ENCODE assay signal across 1 cellular context in the genomic region with DNA sequence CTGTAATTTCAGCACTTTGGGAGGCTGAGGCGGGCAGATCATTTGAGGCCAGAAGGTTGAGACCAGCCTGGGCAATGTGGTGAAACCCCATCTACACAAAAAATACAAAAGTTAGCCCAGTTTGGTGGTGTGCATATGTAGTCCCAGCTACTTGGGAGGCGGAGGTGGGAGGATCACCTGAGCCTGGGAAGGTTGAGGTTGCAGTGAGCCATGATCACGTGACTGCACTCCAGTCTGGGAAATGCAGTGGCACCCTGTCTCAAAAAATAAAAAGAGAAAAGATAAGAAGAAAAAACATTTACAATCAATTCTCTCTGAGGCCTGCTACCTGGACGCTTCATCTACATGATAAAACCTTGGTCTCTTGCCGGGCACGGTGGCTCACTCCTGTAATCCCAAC.
TF ChIP-seq lines count a peak whose summit lies in the region.

No MANE protein-coding gene starts in this region.

TF ChIP-seq in GM23338, 12 proteins besides CTCF, POLR2A, EP300 and RAD21 (continued from another document):
- TF ChIP-seq, protein P1, sequence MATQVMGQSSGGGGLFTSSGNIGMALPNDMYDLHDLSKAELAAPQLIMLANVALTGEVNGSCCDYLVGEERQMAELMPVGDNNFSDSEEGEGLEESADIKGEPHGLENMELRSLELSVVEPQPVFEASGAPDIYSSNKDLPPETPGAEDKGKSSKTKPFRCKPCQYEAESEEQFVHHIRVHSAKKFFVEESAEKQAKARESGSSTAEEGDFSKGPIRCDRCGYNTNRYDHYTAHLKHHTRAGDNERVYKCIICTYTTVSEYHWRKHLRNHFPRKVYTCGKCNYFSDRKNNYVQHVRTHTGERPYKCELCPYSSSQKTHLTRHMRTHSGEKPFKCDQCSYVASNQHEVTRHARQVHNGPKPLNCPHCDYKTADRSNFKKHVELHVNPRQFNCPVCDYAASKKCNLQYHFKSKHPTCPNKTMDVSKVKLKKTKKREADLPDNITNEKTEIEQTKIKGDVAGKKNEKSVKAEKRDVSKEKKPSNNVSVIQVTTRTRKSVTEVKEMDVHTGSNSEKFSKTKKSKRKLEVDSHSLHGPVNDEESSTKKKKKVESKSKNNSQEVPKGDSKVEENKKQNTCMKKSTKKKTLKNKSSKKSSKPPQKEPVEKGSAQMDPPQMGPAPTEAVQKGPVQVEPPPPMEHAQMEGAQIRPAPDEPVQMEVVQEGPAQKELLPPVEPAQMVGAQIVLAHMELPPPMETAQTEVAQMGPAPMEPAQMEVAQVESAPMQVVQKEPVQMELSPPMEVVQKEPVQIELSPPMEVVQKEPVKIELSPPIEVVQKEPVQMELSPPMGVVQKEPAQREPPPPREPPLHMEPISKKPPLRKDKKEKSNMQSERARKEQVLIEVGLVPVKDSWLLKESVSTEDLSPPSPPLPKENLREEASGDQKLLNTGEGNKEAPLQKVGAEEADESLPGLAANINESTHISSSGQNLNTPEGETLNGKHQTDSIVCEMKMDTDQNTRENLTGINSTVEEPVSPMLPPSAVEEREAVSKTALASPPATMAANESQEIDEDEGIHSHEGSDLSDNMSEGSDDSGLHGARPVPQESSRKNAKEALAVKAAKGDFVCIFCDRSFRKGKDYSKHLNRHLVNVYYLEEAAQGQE (IDR thresholded peaks at IDR 0.05; ENCODE audit: unreplicated experiment), result no peak
- TF ChIP-seq, protein P2, sequence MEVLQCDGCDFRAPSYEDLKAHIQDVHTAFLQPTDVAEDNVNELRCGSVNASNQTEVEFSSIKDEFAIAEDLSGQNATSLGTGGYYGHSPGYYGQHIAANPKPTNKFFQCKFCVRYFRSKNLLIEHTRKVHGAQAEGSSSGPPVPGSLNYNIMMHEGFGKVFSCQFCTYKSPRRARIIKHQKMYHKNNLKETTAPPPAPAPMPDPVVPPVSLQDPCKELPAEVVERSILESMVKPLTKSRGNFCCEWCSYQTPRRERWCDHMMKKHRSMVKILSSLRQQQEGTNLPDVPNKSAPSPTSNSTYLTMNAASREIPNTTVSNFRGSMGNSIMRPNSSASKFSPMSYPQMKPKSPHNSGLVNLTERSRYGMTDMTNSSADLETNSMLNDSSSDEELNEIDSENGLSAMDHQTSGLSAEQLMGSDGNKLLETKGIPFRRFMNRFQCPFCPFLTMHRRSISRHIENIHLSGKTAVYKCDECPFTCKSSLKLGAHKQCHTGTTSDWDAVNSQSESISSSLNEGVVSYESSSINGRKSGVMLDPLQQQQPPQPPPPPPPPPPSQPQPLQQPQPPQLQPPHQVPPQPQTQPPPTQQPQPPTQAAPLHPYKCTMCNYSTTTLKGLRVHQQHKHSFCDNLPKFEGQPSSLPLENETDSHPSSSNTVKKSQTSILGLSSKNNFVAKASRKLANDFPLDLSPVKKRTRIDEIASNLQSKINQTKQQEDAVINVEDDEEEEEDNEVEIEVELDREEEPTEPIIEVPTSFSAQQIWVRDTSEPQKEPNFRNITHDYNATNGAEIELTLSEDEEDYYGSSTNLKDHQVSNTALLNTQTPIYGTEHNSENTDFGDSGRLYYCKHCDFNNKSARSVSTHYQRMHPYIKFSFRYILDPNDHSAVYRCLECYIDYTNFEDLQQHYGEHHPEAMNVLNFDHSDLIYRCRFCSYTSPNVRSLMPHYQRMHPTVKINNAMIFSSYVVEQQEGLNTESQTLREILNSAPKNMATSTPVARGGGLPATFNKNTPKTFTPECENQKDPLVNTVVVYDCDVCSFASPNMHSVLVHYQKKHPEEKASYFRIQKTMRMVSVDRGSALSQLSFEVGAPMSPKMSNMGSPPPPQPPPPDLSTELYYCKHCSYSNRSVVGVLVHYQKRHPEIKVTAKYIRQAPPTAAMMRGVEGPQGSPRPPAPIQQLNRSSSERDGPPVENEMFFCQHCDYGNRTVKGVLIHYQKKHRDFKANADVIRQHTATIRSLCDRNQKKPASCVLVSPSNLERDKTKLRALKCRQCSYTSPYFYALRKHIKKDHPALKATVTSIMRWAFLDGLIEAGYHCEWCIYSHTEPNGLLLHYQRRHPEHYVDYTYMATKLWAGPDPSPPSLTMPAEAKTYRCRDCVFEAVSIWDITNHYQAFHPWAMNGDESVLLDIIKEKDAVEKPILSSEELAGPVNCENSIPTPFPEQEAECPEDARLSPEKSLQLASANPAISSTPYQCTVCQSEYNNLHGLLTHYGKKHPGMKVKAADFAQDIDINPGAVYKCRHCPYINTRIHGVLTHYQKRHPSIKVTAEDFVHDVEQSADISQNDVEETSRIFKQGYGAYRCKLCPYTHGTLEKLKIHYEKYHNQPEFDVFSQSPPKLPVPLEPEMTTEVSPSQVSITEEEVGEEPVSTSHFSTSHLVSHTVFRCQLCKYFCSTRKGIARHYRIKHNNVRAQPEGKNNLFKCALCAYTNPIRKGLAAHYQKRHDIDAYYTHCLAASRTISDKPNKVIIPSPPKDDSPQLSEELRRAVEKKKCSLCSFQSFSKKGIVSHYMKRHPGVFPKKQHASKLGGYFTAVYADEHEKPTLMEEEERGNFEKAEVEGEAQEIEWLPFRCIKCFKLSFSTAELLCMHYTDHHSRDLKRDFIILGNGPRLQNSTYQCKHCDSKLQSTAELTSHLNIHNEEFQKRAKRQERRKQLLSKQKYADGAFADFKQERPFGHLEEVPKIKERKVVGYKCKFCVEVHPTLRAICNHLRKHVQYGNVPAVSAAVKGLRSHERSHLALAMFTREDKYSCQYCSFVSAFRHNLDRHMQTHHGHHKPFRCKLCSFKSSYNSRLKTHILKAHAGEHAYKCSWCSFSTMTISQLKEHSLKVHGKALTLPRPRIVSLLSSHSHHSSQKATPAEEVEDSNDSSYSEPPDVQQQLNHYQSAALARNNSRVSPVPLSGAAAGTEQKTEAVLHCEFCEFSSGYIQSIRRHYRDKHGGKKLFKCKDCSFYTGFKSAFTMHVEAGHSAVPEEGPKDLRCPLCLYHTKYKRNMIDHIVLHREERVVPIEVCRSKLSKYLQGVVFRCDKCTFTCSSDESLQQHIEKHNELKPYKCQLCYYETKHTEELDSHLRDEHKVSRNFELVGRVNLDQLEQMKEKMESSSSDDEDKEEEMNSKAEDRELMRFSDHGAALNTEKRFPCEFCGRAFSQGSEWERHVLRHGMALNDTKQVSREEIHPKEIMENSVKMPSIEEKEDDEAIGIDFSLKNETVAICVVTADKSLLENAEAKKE (CRISPR knock-in tag; IDR thresholded peaks at IDR 0.05), result no peak
